Comparison of ENCODE assay signal across 1 cellular context in genomic region chr11:120235024-120235628, GRCh38.
TF ChIP-seq lines count a peak whose summit lies in the region.

No MANE protein-coding gene starts in this region.

TF ChIP-seq in HepG2, 621 proteins besides CTCF, POLR2A, EP300 and RAD21 (continued from another document and continues in another):
- TF ChIP-seq SNAPC4 (CRISPR knock-in tag; IDR thresholded peaks at IDR 0.05) (no peak), HIVEP1 (CRISPR knock-in tag; IDR thresholded peaks at IDR 0.05) (no peak), MED8 (CRISPR knock-in tag; IDR thresholded peaks at IDR 0.05; ENCODE audit: insufficient replicate concordance) (no peak), RXRA (CRISPR knock-in tag; IDR thresholded peaks at IDR 0.05) (peak; percentile 94), MYC (CRISPR knock-in tag; IDR thresholded peaks at IDR 0.05; ENCODE audit: borderline replicate concordance) (peak; percentile 30; the same call in 1 of the 2 replicates), AHDC1 (CRISPR knock-in tag; IDR thresholded peaks at IDR 0.05; ENCODE audit: borderline replicate concordance) (no peak), HNF4A (CRISPR knock-in tag; IDR thresholded peaks at IDR 0.05) (peak; percentile 35; the same call in 1 of the 2 replicates), KLF11 (CRISPR knock-in tag; IDR thresholded peaks at IDR 0.05) (no peak), ZNF800 (CRISPR knock-in tag; IDR thresholded peaks at IDR 0.05) (no peak), SATB2 (CRISPR knock-in tag; IDR thresholded peaks at IDR 0.05) (no peak), ZNF557 (CRISPR knock-in tag; IDR thresholded peaks at IDR 0.05) (no peak), ZNF792 (CRISPR knock-in tag; IDR thresholded peaks at IDR 0.05) (0 out of 2 replicates have a peak, but pooled peaks have one; percentile 34), SIN3A (IDR thresholded peaks at IDR 0.05; ENCODE audit: borderline replicate concordance, low read depth, low read length) (no peak), ZBTB21 (CRISPR knock-in tag; IDR thresholded peaks at IDR 0.05) (no peak), ZNF343 (CRISPR knock-in tag; IDR thresholded peaks at IDR 0.05) (no peak), ZNF331 (CRISPR knock-in tag; IDR thresholded peaks at IDR 0.05) (0 out of 2 replicates have a peak, but pooled peaks have one; percentile 28), NFE2L1 (CRISPR knock-in tag; IDR thresholded peaks at IDR 0.05; ENCODE audit: borderline replicate concordance) (no peak), RXRB (CRISPR knock-in tag; IDR thresholded peaks at IDR 0.05; ENCODE audit: borderline replicate concordance) (peak; percentile 92), AFF4 (CRISPR knock-in tag; IDR thresholded peaks at IDR 0.05) (no peak), FOSL2 (CRISPR knock-in tag; IDR thresholded peaks at IDR 0.05) (no peak), ZNF124 (CRISPR knock-in tag; IDR thresholded peaks at IDR 0.05) (no peak), ASH2L (IDR thresholded peaks at IDR 0.05; ENCODE audit: insufficient read length, low read depth, low read length) (no peak), XRCC5 (optimal IDR thresholded peaks at IDR 0.05; ENCODE audit: low read length) (peak; percentile 73), CSRNP1 (CRISPR knock-in tag; IDR thresholded peaks at IDR 0.05) (no peak), ZBTB43 (CRISPR knock-in tag; conservative IDR thresholded peaks at IDR 0.05) (no peak), EED (CRISPR knock-in tag; IDR thresholded peaks at IDR 0.05) (no peak), SNRNP70 (IDR thresholded peaks at IDR 0.05; ENCODE audit: low read depth, low read length) (no peak), ARNT2 (CRISPR knock-in tag; IDR thresholded peaks at IDR 0.05; ENCODE audit: low read depth) (no peak)
- TF ChIP-seq, protein P1, sequence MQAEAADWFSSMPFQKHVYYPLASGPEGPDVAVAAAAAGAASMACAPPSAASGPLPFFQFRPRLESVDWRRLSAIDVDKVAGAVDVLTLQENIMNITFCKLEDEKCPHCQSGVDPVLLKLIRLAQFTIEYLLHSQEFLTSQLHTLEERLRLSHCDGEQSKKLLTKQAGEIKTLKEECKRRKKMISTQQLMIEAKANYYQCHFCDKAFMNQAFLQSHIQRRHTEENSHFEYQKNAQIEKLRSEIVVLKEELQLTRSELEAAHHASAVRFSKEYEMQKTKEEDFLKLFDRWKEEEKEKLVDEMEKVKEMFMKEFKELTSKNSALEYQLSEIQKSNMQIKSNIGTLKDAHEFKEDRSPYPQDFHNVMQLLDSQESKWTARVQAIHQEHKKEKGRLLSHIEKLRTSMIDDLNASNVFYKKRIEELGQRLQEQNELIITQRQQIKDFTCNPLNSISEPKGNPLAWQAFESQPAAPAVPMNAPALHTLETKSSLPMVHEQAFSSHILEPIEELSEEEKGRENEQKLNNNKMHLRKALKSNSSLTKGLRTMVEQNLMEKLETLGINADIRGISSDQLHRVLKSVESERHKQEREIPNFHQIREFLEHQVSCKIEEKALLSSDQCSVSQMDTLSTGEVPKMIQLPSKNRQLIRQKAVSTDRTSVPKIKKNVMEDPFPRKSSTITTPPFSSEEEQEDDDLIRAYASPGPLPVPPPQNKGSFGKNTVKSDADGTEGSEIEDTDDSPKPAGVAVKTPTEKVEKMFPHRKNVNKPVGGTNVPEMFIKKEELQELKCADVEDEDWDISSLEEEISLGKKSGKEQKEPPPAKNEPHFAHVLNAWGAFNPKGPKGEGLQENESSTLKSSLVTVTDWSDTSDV (CRISPR knock-in tag; IDR thresholded peaks at IDR 0.05): no peak
- TF ChIP-seq, protein P2, sequence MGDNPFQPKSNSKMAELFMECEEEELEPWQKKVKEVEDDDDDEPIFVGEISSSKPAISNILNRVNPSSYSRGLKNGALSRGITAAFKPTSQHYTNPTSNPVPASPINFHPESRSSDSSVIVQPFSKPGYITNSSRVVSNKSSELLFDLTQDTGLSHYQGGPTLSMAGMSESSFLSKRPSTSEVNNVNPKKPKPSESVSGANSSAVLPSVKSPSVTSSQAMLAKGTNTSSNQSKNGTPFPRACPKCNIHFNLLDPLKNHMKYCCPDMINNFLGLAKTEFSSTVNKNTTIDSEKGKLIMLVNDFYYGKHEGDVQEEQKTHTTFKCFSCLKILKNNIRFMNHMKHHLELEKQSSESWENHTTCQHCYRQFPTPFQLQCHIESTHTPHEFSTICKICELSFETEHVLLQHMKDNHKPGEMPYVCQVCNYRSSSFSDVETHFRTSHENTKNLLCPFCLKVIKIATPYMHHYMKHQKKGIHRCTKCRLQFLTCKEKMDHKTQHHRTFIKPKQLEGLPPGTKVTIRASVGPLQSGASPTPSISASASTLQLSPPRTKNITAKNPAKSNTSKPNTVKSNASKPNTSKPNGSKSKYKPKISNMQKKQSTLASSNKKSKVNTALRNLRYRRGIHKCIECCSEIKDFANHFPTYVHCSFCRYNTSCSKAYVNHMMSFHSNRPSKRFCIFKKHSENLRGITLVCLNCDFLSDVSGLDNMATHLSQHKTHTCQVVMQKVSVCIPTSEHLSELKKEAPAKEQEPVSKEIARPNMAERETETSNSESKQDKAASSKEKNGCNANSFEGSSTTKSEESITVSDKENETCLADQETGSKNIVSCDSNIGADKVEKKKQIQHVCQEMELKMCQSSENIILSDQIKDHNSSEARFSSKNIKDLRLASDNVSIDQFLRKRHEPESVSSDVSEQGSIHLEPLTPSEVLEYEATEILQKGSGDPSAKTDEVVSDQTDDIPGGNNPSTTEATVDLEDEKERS (CRISPR knock-in tag; IDR thresholded peaks at IDR 0.05): no peak
